In the genomic region with DNA sequence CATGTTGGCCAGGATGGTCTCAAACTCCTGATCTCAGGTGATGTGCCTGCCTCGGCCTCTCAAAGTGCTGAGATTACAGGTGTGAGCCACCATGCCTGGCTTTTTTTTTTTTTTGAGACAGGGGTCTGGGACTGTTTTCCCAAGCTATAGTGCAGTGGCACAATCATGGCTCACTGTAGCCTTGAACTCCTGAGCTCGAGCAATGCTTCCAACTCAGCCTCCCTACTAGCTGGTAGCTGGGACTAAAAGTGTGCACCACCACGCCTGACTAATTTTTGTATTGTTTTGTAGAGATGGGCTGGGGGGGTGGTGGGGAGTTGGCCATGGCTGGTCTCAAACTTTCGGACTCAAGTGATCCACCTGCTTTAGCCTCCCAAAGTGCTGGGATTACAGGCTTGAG, we compare ENCODE assay signal across 27 cellular contexts.
"Had no signal": no experiment of that assay in that cellular context is flagged by ENCODE, and none has a peak within 500 bp of the region (broad histone marks: within the 10 kb centered on the region; RNA-seq: fewer than 3 reads in every experiment).

No MANE protein-coding gene starts in this region.

- H3K27ac ChIP-seq: stomach, suprapubic skin, testis, thoracic aorta, thyroid gland, tibial artery, tibial nerve, transverse colon, upper lobe of left lung, upper lobe of right lung, uterus, vagina had no signal

- H3K4me3 ChIP-seq: stomach, suprapubic skin, testis, thoracic aorta, thyroid gland, tibial artery, tibial nerve, transverse colon, upper lobe of left lung, upper lobe of right lung, uterus, vagina had no signal

- ATAC-seq: stimulated activated effector memory CD8-positive, alpha-beta T cell treated with anti-CD3 and anti-CD28 coated beads, Interleukin-12 subunit alpha, Interleukin-12 subunit beta, amount 100 ng/mL, for 72 hours; stimulated activated memory B cell treated with anti-CD40 and anti-IgM and Interleukin-4, amounts not matched to agents 10 μg/mL and 1 μg/mL and 100 μg/mL, for 72 hours; stimulated activated naive B cell treated with anti-CD40 and anti-IgM and Interleukin-4, amounts not matched to agents 10 μg/mL and 1 μg/mL and 100 μg/mL, for 72 hours; stimulated activated naive CD8-positive, alpha-beta T cell treated with anti-CD3 and anti-CD28 coated beads, Interleukin-15, amount 100 ng/mL, for 72 hours; stimulated activated naive CD8-positive, alpha-beta T cell treated with anti-CD3 and anti-CD28 coated beads, Interleukin-15, Interleukin-2, amounts not matched to agents 100 U/mL and 50 U/mL, for 24 hours; upper lobe of right lung had no signal

- H3K9me3 ChIP-seq: stomach, suprapubic skin, testis, thoracic aorta, thyroid gland, tibial artery, tibial nerve, transverse colon, upper lobe of left lung, upper lobe of right lung, uterus, vagina had no signal

- DNase-seq: stimulated activated CD4-positive, alpha-beta T cell treated with anti-CD3 and anti-CD28 coated beads, Interleukin-2, amount 100 ng/mL, for 48 hours; stimulated activated CD4-positive, alpha-beta T cell treated with anti-CD3 and anti-CD28 coated beads, Interleukin-4, amount 100 ng/mL, for 1 hour; stimulated activated CD4-positive, alpha-beta T cell treated with anti-CD3 and anti-CD28 coated beads, Interleukin-4, amount 100 ng/mL, for 24 hours; stimulated activated CD4-positive, alpha-beta T cell treated with anti-CD3 and anti-CD28 coated beads, Interleukin-4, amount 100 ng/mL, for 4 hours; stimulated activated CD8-positive, alpha-beta memory T cell treated with anti-CD3 and anti-CD28 coated beads, Interleukin-4, amount 100 ng/mL, for 48 hours; stimulated activated naive B cell treated with anti-CD40 and anti-IgM and Interleukin-4, amounts not matched to agents 10 μg/mL and 1 μg/mL and 100 μg/mL, for 72 hours; stimulated activated naive CD4-positive, alpha-beta T cell; stimulated activated naive CD4-positive, alpha-beta T cell treated with Interleukin-2 at 50 U/mL for 16 hours; stimulated activated naive CD8-positive, alpha-beta T cell treated with anti-CD3 and anti-CD28 coated beads, Interleukin-15, amount 100 ng/mL, for 72 hours; stimulated activated naive CD8-positive, alpha-beta T cell treated with anti-CD3 and anti-CD28 coated beads, Interleukin-15, Interleukin-2, amounts not matched to agents 100 U/mL and 50 U/mL, for 24 hours; stomach; substantia nigra; testis; thyroid gland; tibial artery; transverse colon; trophoblast cell; upper lobe of left lung; upper lobe of right lung; uterus had no signal

- H3K4me1 ChIP-seq: thyroid gland, tibial artery, tibial nerve, upper lobe of right lung, uterus, vagina had no signal

- H3K27me3 ChIP-seq: stomach, suprapubic skin, testis, thyroid gland, tibial artery, tibial nerve, transverse colon, upper lobe of left lung, upper lobe of right lung, uterus, vagina had no signal

- H3K36me3 ChIP-seq: stomach, suprapubic skin, thoracic aorta, thyroid gland, tibial artery, tibial nerve, transverse colon, upper lobe of left lung, upper lobe of right lung, uterus, vagina had no signal

- FAIRE-seq: urothelium cell line had no signal
